21 cellular contexts compared by ENCODE assay signal in genomic region chrX:66233206-66233605, GRCh38.
"Had no signal": no experiment of that assay in that cellular context is flagged by ENCODE, and none has a peak within 500 bp of the region (broad histone marks: within the 10 kb centered on the region; RNA-seq: fewer than 3 reads in every experiment).

No MANE protein-coding gene starts in this region.

- H3K4me1 Mint-ChIP-seq: activated CD4-positive, alpha-beta T cell treated with anti-CD3 and anti-CD28 coated beads, Interleukin-2, amount 10 ng/mL, durations not matched to agents 7 days and 5 days; activated T-helper 17 cell treated with anti-CD3 and anti-CD28 coated beads, Interleukin-2, amount 50 U/mL, for 72 hours; T-cell had no signal

- H3K4me2 ChIP-seq: KMS-11 had no signal

- H3K36me3 Mint-ChIP-seq: activated CD4-positive, alpha-beta memory T cell treated with anti-CD3 and anti-CD28 coated beads for 36 hours; activated naive CD8-positive, alpha-beta T cell; T-cell had no signal

- H3K27me3 Mint-ChIP-seq: activated CD4-positive, alpha-beta T cell treated with anti-CD3 and anti-CD28 coated beads, Interleukin-2, amount 10 ng/mL, durations not matched to agents 7 days and 5 days had no signal

- H3K27ac ChIP-seq: KMS-11, VCaP had no signal

- H3K4me3 Mint-ChIP-seq: activated CD4-positive, alpha-beta memory T cell treated with anti-CD3 and anti-CD28 coated beads for 36 hours; activated CD4-positive, alpha-beta T cell treated with anti-CD3 and anti-CD28 coated beads, Interleukin-2, amount 10 ng/mL, durations not matched to agents 7 days and 5 days; activated naive CD4-positive, alpha-beta T cell treated with anti-CD3 and anti-CD28 coated beads for 36 hours; activated naive CD8-positive, alpha-beta T cell; activated T-helper 17 cell treated with anti-CD3 and anti-CD28 coated beads, Interleukin-2, amount 50 U/mL, for 72 hours; T-cell had no signal

- H3K9me3 Mint-ChIP-seq: activated CD4-positive, alpha-beta memory T cell treated with anti-CD3 and anti-CD28 coated beads for 36 hours; activated naive CD4-positive, alpha-beta T cell treated with anti-CD3 and anti-CD28 coated beads for 36 hours; activated T-helper 17 cell treated with anti-CD3 and anti-CD28 coated beads, Interleukin-2, amount 50 U/mL, for 72 hours had no signal

- ATAC-seq: activated T-helper 17 cell treated with anti-CD3 and anti-CD28 coated beads, Interleukin-2, amount 50 U/mL, for 72 hours; T-cell had no signal

- H3K9ac ChIP-seq: KMS-11 had no signal

- H3K27ac Mint-ChIP-seq: activated CD4-positive, alpha-beta memory T cell treated with anti-CD3 and anti-CD28 coated beads for 36 hours; activated CD4-positive, alpha-beta T cell treated with anti-CD3 and anti-CD28 coated beads, Interleukin-2, amount 10 ng/mL, durations not matched to agents 7 days and 5 days; activated naive CD4-positive, alpha-beta T cell treated with anti-CD3 and anti-CD28 coated beads for 36 hours; activated naive CD8-positive, alpha-beta T cell; activated T-helper 17 cell treated with anti-CD3 and anti-CD28 coated beads, Interleukin-2, amount 50 U/mL, for 72 hours; T-cell had no signal

- DNase-seq: activated CD4-positive, alpha-beta memory T cell treated with anti-CD3 and anti-CD28 coated beads for 36 hours; activated CD4-positive, alpha-beta T cell treated with anti-CD3 and anti-CD28 coated beads, Interleukin-2, amount 10 ng/mL, durations not matched to agents 7 days and 5 days; activated CD4-positive, CD25-positive, alpha-beta regulatory T cell; activated gamma-delta T cell; activated naive CD4-positive, alpha-beta T cell treated with anti-CD3 and anti-CD28 coated beads for 36 hours; activated T-cell treated with anti-CD3 and anti-CD28 coated beads for 4 hours; activated T-cell treated with anti-CD3 and anti-CD28 coated beads, Interleukin-2, amount 50 U/mL, for 48 hours; NCI-H1092; NCI-H1417; NCI-H1930; NCI-H345; NCI-H510A; NCI-H526 treated with DMSO at 0.1 percent for 48 hours; NCI-H82; SIG-M5; T-cell; T-helper 2 cell had no signal
